Comparison of ENCODE assay signal across 1 cellular context in the genomic region with DNA sequence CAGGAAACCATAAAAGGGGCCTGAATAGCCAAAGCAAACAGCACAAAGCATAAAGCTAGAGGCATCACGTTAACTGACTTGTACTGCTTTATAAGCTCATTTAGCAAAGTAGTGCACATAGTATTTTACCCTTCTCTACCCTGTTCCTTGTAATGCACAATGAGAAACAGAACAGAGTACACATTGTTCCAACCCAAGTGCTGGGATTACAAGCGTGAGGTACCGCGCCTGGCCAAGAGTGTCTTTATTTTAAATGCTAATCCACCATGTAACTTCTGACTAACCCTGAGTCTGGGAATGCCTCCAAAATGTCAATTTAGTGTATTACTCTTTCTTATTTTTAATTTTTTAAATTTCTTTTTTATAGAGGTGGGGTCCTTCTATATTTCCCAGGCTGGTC.
TF ChIP-seq lines count a peak whose summit lies in the region.

No MANE protein-coding gene starts in this region.

TF ChIP-seq in SK-N-SH treated with all-trans-retinoic acid at 6 μM for 48 hours, 23 proteins besides CTCF, POLR2A, EP300 and RAD21 (continued from another document):
- TF ChIP-seq, protein P1, sequence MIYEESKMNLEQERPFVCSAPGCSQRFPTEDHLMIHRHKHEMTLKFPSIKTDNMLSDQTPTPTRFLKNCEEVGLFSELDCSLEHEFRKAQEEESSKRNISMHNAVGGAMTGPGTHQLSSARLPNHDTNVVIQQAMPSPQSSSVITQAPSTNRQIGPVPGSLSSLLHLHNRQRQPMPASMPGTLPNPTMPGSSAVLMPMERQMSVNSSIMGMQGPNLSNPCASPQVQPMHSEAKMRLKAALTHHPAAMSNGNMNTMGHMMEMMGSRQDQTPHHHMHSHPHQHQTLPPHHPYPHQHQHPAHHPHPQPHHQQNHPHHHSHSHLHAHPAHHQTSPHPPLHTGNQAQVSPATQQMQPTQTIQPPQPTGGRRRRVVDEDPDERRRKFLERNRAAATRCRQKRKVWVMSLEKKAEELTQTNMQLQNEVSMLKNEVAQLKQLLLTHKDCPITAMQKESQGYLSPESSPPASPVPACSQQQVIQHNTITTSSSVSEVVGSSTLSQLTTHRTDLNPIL (CRISPR knock-in tag; IDR thresholded peaks at IDR 0.05; ENCODE audit: low read depth), result no peak
- no peak for TF ChIP-seq ZFP3 (CRISPR knock-in tag; IDR thresholded peaks at IDR 0.05)
- TF ChIP-seq TOX (CRISPR knock-in tag; IDR thresholded peaks at IDR 0.05; ENCODE audit: borderline replicate concordance), result no peak
- TF ChIP-seq CSDC2 (CRISPR knock-in tag; IDR thresholded peaks at IDR 0.05), result no peak
- TF ChIP-seq ZNF8 (CRISPR knock-in tag; IDR thresholded peaks at IDR 0.05), result no peak
- TF ChIP-seq, protein P2, sequence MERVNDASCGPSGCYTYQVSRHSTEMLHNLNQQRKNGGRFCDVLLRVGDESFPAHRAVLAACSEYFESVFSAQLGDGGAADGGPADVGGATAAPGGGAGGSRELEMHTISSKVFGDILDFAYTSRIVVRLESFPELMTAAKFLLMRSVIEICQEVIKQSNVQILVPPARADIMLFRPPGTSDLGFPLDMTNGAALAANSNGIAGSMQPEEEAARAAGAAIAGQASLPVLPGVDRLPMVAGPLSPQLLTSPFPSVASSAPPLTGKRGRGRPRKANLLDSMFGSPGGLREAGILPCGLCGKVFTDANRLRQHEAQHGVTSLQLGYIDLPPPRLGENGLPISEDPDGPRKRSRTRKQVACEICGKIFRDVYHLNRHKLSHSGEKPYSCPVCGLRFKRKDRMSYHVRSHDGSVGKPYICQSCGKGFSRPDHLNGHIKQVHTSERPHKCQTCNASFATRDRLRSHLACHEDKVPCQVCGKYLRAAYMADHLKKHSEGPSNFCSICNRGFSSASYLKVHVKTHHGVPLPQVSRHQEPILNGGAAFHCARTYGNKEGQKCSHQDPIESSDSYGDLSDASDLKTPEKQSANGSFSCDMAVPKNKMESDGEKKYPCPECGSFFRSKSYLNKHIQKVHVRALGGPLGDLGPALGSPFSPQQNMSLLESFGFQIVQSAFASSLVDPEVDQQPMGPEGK (CRISPR knock-in tag; IDR thresholded peaks at IDR 0.05; ENCODE audit: borderline replicate concordance), result no peak
